In genomic region chr17:15392326-15392739, GRCh38 we compare ENCODE assay signal across 14 cellular contexts. TPM values are rescaled to one million over a fixed set of nuclear protein-coding genes. Genes with fewer than 3 reads are reported as not detected.
DNase-seq lines count a peak whose midpoint lies in the region; ATAC-seq and TF ChIP-seq lines count a peak whose summit lies in the region.
"Had no signal": no experiment of that assay in that cellular context is flagged by ENCODE, and none has a peak within 500 bp of the region (broad histone marks: within the 10 kb centered on the region; RNA-seq: fewer than 3 reads in every experiment).

No MANE protein-coding gene starts in this region.

- no peak for TF ChIP-seq POLR2A in stomach (IDR thresholded peaks at IDR 0.05)

- H3K36me3 Mint-ChIP-seq in T-helper 2 cell treated with Interferon-gamma antibody and Interleukin-4, amounts not matched to agents 5 μg/mL and 100 μg/mL, for 36 hours (ENCODE audit: low read depth) = no peaks in the 10 kb centered on the region
- no peaks in the 10 kb centered on the region for H3K36me3 Mint-ChIP-seq in mesothelial cell of epicardium

- H3K9me3 Mint-ChIP-seq in T-helper 2 cell treated with Interferon-gamma antibody and Interleukin-4, amounts not matched to agents 5 μg/mL and 100 μg/mL, for 36 hours = no peaks in the 10 kb centered on the region
- no peaks in the 10 kb centered on the region for H3K9me3 Mint-ChIP-seq in mesothelial cell of epicardium

- peak overlapping the region in 3 of 5 donors; percentile 9 to 55 (median 31) for H3K27ac ChIP-seq in stomach
- H3K27ac ChIP-seq: body of pancreas had no signal

- TF ChIP-seq EP300 in stomach (IDR thresholded peaks at IDR 0.05) = no peak

- no peaks in the 10 kb centered on the region for H3K27me3 Mint-ChIP-seq in T-helper 2 cell treated with Interferon-gamma antibody and Interleukin-4, amounts not matched to agents 5 μg/mL and 100 μg/mL, for 36 hours (ENCODE audit: low read depth)
- no peaks in the 10 kb centered on the region for H3K27me3 Mint-ChIP-seq in mesothelial cell of epicardium (ENCODE audit: low read depth)

- no peak for TF ChIP-seq CTCF in stomach (IDR thresholded peaks at IDR 0.05)
- TF ChIP-seq CTCF in mesothelial cell of epicardium (IDR thresholded peaks at IDR 0.05; ENCODE audit: unreplicated experiment) = no peak

- peaks cover 0 to 7% (median 0%) of the 10 kb centered on the region in 4 donors for H3K4me1 ChIP-seq in stomach
- H3K4me1 ChIP-seq: body of pancreas had no signal

- no peak for ATAC-seq in HG02938 (IDR thresholded peaks at IDR 0.05; ENCODE audit: unreplicated experiment)
- ATAC-seq: body of pancreas had no signal

- H3K4me3 ChIP-seq in stomach = no peak overlapping the region
- H3K4me3 ChIP-seq: body of pancreas had no signal

- no peaks in the 10 kb centered on the region for H3K4me1 Mint-ChIP-seq in T-helper 2 cell treated with Interferon-gamma antibody and Interleukin-4, amounts not matched to agents 5 μg/mL and 100 μg/mL, for 36 hours (ENCODE audit: low read depth)
- no peaks in the 10 kb centered on the region for H3K4me1 Mint-ChIP-seq in mesothelial cell of epicardium

- no peaks in the 10 kb centered on the region for H3K9me3 ChIP-seq in stomach
- H3K9me3 ChIP-seq: body of pancreas had no signal

- H3K27ac Mint-ChIP-seq in T-helper 2 cell treated with Interferon-gamma antibody and Interleukin-4, amounts not matched to agents 5 μg/mL and 100 μg/mL, for 36 hours = no peak overlapping the region
- no peak overlapping the region for H3K27ac Mint-ChIP-seq in mesothelial cell of epicardium

- 63 to 73% (median 66%) methylated on average over 5 of the region's 5 CpGs for WGBS in stomach, 5 donors

- no peaks in the 10 kb centered on the region for H3K36me3 ChIP-seq in stomach

- intact Hi-C loops in stomach (cut with DNase I; ENCODE audit: low total_unique reads) = no loop called here

- DNase-seq in H4 (ENCODE audit: low spot score) (peak; percentile 84), SW480 (ENCODE audit: low spot score) (peak; percentile 29), fibroblast of the conjunctiva (ENCODE audit: low read depth) (peak; percentile 45), stomach (no peak), D341Med (ENCODE audit: low spot score) (no peak), mesothelial cell of epicardium (ENCODE audit: low spot score in 2 of 2, unreplicated experiment in 2 of 2) (no peak)
- DNase-seq in T-helper 2 cell treated with Interferon-gamma antibody and Interleukin-4, amounts not matched to agents 5 μg/mL and 100 μg/mL, for 36 hours (ENCODE audit: low spot score) = no peak
- DNase-seq: body of pancreas, DMS 273 treated with DMSO at 0.1 percent for 48 hours, NCI-H524 treated with DMSO at 0.1 percent for 48 hours, SW 1271 had no signal

- H3K27me3 ChIP-seq in stomach = no peaks in the 10 kb centered on the region
- H3K27me3 ChIP-seq: body of pancreas had no signal

- no peak overlapping the region for H3K4me3 Mint-ChIP-seq in T-helper 2 cell treated with Interferon-gamma antibody and Interleukin-4, amounts not matched to agents 5 μg/mL and 100 μg/mL, for 36 hours
- H3K4me3 Mint-ChIP-seq in mesothelial cell of epicardium = no peak overlapping the region

RNA-seq across cellular contexts. Expression of gene TEKT3, which starts 50.9 kb away (rescaled TPM):
- not detected in 2 replicates for total RNA-seq in H4 (2014; rRNA removed; shearing (Covaris generic))
- under 1 TPM in 1 of 5 donors, not detected in 4; 0.92 TPM for total RNA-seq in stomach
- 1 to 10 TPM in 1 of 3 donors, under 1 TPM in 1, not detected in 1; 0.65 to 2.7 TPM for polyA plus RNA-seq in stomach
- total RNA-seq in mesothelial cell of epicardium = 2.4 to 3.8 TPM (median 3.3 TPM) in 3 replicates
- total RNA-seq: activated CD8-positive, alpha-beta memory T cell treated with anti-CD3 and anti-CD28 coated beads for 36 hours; body of pancreas; glomerular endothelial cell had no signal

Comparison
In these comparisons a context has a peak if more than half of its experiments do, and no peak if none do; other contexts are left out.
1. DNase-seq: peak in H4 (single experiment), SW480 (single experiment) and fibroblast of the conjunctiva (single experiment); none in stomach (single experiment), D341Med (single experiment), T-helper 2 cell treated with Interferon-gamma antibody and Interleukin-4, amounts not matched to agents 5 μg/mL and 100 μg/mL, for 36 hours (single experiment) and mesothelial cell of epicardium (0 of 2).